8 cellular contexts compared by ENCODE assay signal in genomic region chr1:40665335-40666171, GRCh38. TPM values are rescaled to one million over a fixed set of nuclear protein-coding genes. Genes with fewer than 3 reads are reported as not detected.
DNase-seq lines count a peak whose midpoint lies in the region; ATAC-seq and TF ChIP-seq lines count a peak whose summit lies in the region.

Gene RIMS3 (minus strand): TSS chr1:40665682. CDS start chr1:40641925, 23,757 bp downstream.

- TF ChIP-seq CTCF in endodermal cell (conservative IDR thresholded peaks at IDR 0.05), result peak; percentile 66

- H3K4me1 ChIP-seq in endodermal cell (ENCODE audit: control insufficient read depth, insufficient read depth, low read length), result peaks cover 6% of the 10 kb centered on the region
- peaks cover 13% of the 10 kb centered on the region for H3K4me1 ChIP-seq in mononuclear cell (ENCODE audit: insufficient read depth, low read length)

- H3K4me1 Mint-ChIP-seq in endodermal cell, result peaks cover 14% of the 10 kb centered on the region

- WGBS in endodermal cell (ENCODE audit: insufficient coverage in 1 of 2, insufficient read length in 1 of 2), 2 experiments, result 0 to 1% methylated on average over 5 to 57 of the region's 59 CpGs

- DNase-seq in AML-193 (lab: John Stamatoyannopoulos, UW) (peak; percentile 52 to 76), GM19238 (ENCODE audit: insufficient read length, low spot score) (peak; percentile 91), NCI-H774 (lab: John Stamatoyannopoulos, UW) (peak; percentile 73), endodermal cell (peak; percentile 97)
- peak; percentile 66 to 87 (median 83) for DNase-seq in activated CD8-positive, alpha-beta memory T cell treated with anti-CD3 and anti-CD28 coated beads for 48 hours (ENCODE audit: low read depth in 2 of 3, low spot score in 2 of 3)
- DNase-seq in stimulated activated CD8-positive, alpha-beta memory T cell treated with anti-CD3 and anti-CD28 coated beads, Interleukin-4, amount 100 ng/mL, for 1 hour (ENCODE audit: low read depth in 2 of 2, low spot score in 1 of 2), result peak; percentile 71 to 72

- no peaks in the 10 kb centered on the region for H3K9me3 ChIP-seq in endodermal cell (ENCODE audit: control insufficient read depth, low read length)
- H3K9me3 ChIP-seq in mononuclear cell (ENCODE audit: low read depth, low read length), result no peaks in the 10 kb centered on the region

- H3K4me3 ChIP-seq in endodermal cell (ENCODE audit: low read length) (peak within 1 kb of the TSS; percentile 74), mononuclear cell (ENCODE audit: low read length) (peak within 1 kb of the TSS; percentile 42)

- ATAC-seq in HG03439 (IDR thresholded peaks at IDR 0.05; ENCODE audit: unreplicated experiment), result peak; percentile 72

- H3K9me3 Mint-ChIP-seq in endodermal cell, result no peaks in the 10 kb centered on the region

- H3K27me3 Mint-ChIP-seq in endodermal cell (ENCODE audit: insufficient read depth), result peaks cover 19% of the 10 kb centered on the region

- no peak within 1 kb of the TSS for H3K27ac Mint-ChIP-seq in endodermal cell

- no peaks in the 10 kb centered on the region for H3K36me3 ChIP-seq in endodermal cell (ENCODE audit: control insufficient read depth, insufficient read depth, low read length)

- no peak within 1 kb of the TSS for H3K27ac ChIP-seq in endodermal cell (ENCODE audit: low read depth, low read length)

- H3K9ac ChIP-seq in endodermal cell (ENCODE audit: extremely low read depth, low read length, poor library complexity, severe bottlenecking), result no peak within 1 kb of the TSS

- no peaks in the 10 kb centered on the region for H3K36me3 Mint-ChIP-seq in endodermal cell (ENCODE audit: low read depth)

- H3K27me3 ChIP-seq in endodermal cell (ENCODE audit: control insufficient read depth, insufficient read depth, low read length, poor library complexity, severe bottlenecking), result no peaks in the 10 kb centered on the region
- H3K27me3 ChIP-seq in mononuclear cell (ENCODE audit: insufficient read depth, low read length), result no peaks in the 10 kb centered on the region

- peak within 1 kb of the TSS; percentile 65 for H3K4me3 Mint-ChIP-seq in endodermal cell

RNA-seq across cellular contexts. Expression of gene RIMS3, which starts in this region (rescaled TPM):
- total RNA-seq in endodermal cell, result 10 to 100 TPM in 1 of 2 donors, 1 to 10 TPM in 1; 8.0 to 12.0 TPM
- polyA plus RNA-seq in endodermal cell (2013, experiment 1 of 2), result 27.7 TPM
- 24.1 TPM for polyA plus RNA-seq in endodermal cell (2013, experiment 2 of 2)
- total RNA-seq in mononuclear cell, result 0.84 TPM
